Comparison of ENCODE assay signal across 10 cellular contexts in genomic region chr19:676343-677105, GRCh38. TPM values are rescaled to one million over a fixed set of nuclear protein-coding genes. Genes with fewer than 3 reads are reported as not detected.
DNase-seq lines count a peak whose midpoint lies in the region; ATAC-seq lines count a peak whose summit lies in the region.
"Had no signal": no experiment of that assay in that cellular context is flagged by ENCODE, and none has a peak within 500 bp of the region (broad histone marks: within the 10 kb centered on the region; RNA-seq: fewer than 3 reads in every experiment).

Gene FSTL3 (plus strand): TSS chr19:676392. CDS start chr19:676424, 32 bp downstream.

- H3K27me3 Mint-ChIP-seq in activated T-cell treated with anti-CD3 and anti-CD28 coated beads, Interleukin-2, amount 50 U/mL, for 24 hours: peaks cover 32% of the 10 kb centered on the region

- no peaks in the 10 kb centered on the region for H3K9me3 Mint-ChIP-seq in activated T-cell treated with anti-CD3 and anti-CD28 coated beads, Interleukin-2, amount 50 U/mL, for 24 hours

- H3K27ac ChIP-seq in mucosa of rectum (ENCODE audit: low read depth in 2 of 2, low read length in 2 of 2) (peak within 1 kb of the TSS; percentile 58 to 68), aorta (ENCODE audit: low read depth in 1 of 2, low read length in 2 of 2) (peak within 1 kb of the TSS; percentile 62 to 84)
- H3K27ac ChIP-seq: C4-2B had no signal

- ATAC-seq in aorta (ENCODE audit: low FRiP score): no peak
- no peak for ATAC-seq in HG02623 (IDR thresholded peaks at IDR 0.05; ENCODE audit: unreplicated experiment)
- ATAC-seq in HG03520 (IDR thresholded peaks at IDR 0.05; ENCODE audit: unreplicated experiment): no peak

- H3K36me3 Mint-ChIP-seq in activated T-cell treated with anti-CD3 and anti-CD28 coated beads, Interleukin-2, amount 50 U/mL, for 24 hours (ENCODE audit: low read depth): no peaks in the 10 kb centered on the region

- H3K9ac ChIP-seq in mucosa of rectum (ENCODE audit: low read depth in 1 of 2, low read length in 2 of 2): peak within 1 kb of the TSS in 1 of 2 donors; percentile 72

- WGBS in aorta, 2 donors: 0 to 1% methylated on average over 42 to 63 of the region's 63 CpGs

- DNase-seq in activated T-cell treated with anti-CD3 and anti-CD28 coated beads, Interleukin-2, amount 50 U/mL, for 24 hours: no peak
- DNase-seq in activated T-cell treated with anti-CD3 and anti-CD28 coated beads, Interleukin-2, amount 50 U/mL, for 1 hour: no peak
- DNase-seq in ecto neural progenitor cell (ENCODE audit: low spot score) (peak; percentile 54), aorta (peak in 1 of 2 donors; percentile 87), NOMO-1 treated with dmso at 0.1 percent for 144 hours (lab: John Stamatoyannopoulos, UW; ENCODE audit: unreplicated experiment) (no peak)
- DNase-seq: stimulated activated naive CD4-positive, alpha-beta T cell treated with Interleukin-2 at 50 U/mL for 16 hours had no signal

- peaks cover 3 to 8% of the 10 kb centered on the region in 2 donors for H3K27me3 ChIP-seq in mucosa of rectum (ENCODE audit: control insufficient read depth in 2 of 2, insufficient read depth in 2 of 2, low read length in 2 of 2)
- no peaks in the 10 kb centered on the region for H3K27me3 ChIP-seq in aorta (ENCODE audit: control insufficient read depth in 1 of 2, insufficient read depth in 2 of 2, low read length in 1 of 2)

- intact Hi-C loops in aorta (cut with DNase I): loop anchor here in 1 of 2 donors (5.0 kb wide), 1 partner anchor 121 kb away; the partner anchor contains the start of gene PTBP1

- H3K4me3 Mint-ChIP-seq in activated T-cell treated with anti-CD3 and anti-CD28 coated beads, Interleukin-2, amount 50 U/mL, for 24 hours: no peak within 1 kb of the TSS

- peak within 1 kb of the TSS; percentile 61 to 63 for H3K4me3 ChIP-seq in mucosa of rectum (ENCODE audit: low read length in 2 of 2)
- peak within 1 kb of the TSS; percentile 70 to 73 for H3K4me3 ChIP-seq in aorta (ENCODE audit: low read length in 2 of 2)

- H3K36me3 ChIP-seq in mucosa of rectum (ENCODE audit: control insufficient read depth in 2 of 2, insufficient read depth in 2 of 2, low read length in 2 of 2) (no peaks in the 10 kb centered on the region), aorta (ENCODE audit: control insufficient read depth in 1 of 2, insufficient read depth in 2 of 2, low read length in 1 of 2) (no peaks in the 10 kb centered on the region)

- H3K4me1 Mint-ChIP-seq in activated T-cell treated with anti-CD3 and anti-CD28 coated beads, Interleukin-2, amount 50 U/mL, for 24 hours (ENCODE audit: low read depth): peaks cover 16% of the 10 kb centered on the region

- peak within 1 kb of the TSS; percentile 7 for H3K27ac Mint-ChIP-seq in activated T-cell treated with anti-CD3 and anti-CD28 coated beads, Interleukin-2, amount 50 U/mL, for 24 hours

- no peaks in the 10 kb centered on the region for H3K9me3 ChIP-seq in mucosa of rectum (ENCODE audit: control insufficient read depth in 2 of 2, low read length in 2 of 2)
- H3K9me3 ChIP-seq in aorta (ENCODE audit: control insufficient read depth, low read length): no peaks in the 10 kb centered on the region

- H3K4me1 ChIP-seq in mucosa of rectum (ENCODE audit: control insufficient read depth in 2 of 2, insufficient read depth in 2 of 2, low read length in 2 of 2) (peaks cover 13 to 14% of the 10 kb centered on the region in 2 donors), aorta (ENCODE audit: control insufficient read depth in 1 of 2, insufficient read depth in 2 of 2, low read length in 2 of 2) (no peaks in the 10 kb centered on the region)

RNA-seq across cellular contexts. Expression of gene FSTL3, which starts in this region (rescaled TPM):
- total RNA-seq in aorta: 100 to 1,000 TPM; 116 to 134 TPM
- polyA plus RNA-seq in aorta: 10 to 100 TPM; 40.6 to 80.1 TPM
